ENCODE assay signal across 2 cellular contexts in genomic region chr11:101049813-101050212, GRCh38.
TF ChIP-seq lines count a peak whose summit lies in the region.

No MANE protein-coding gene starts in this region.

TF ChIP-seq in GM23338, 12 proteins besides CTCF, POLR2A, EP300 and RAD21 (continued from another document):
- TF ChIP-seq ZNF462 (CRISPR knock-in tag; IDR thresholded peaks at IDR 0.05) = no peak
- no peak for TF ChIP-seq ETS1 (IDR thresholded peaks at IDR 0.05)
- TF ChIP-seq POLR2AphosphoS5 (IDR thresholded peaks at IDR 0.05; ENCODE audit: low read depth) = no peak
- no peak for TF ChIP-seq REST (IDR thresholded peaks at IDR 0.05; ENCODE audit: unreplicated experiment)
- no peak for TF ChIP-seq CREB1 (CRISPR knock-in tag; IDR thresholded peaks at IDR 0.05; ENCODE audit: low read depth)
- TF ChIP-seq NANOG (IDR thresholded peaks at IDR 0.05; ENCODE audit: borderline replicate concordance) = no peak
- no peak for TF ChIP-seq EZH2 (IDR thresholded peaks at IDR 0.05; ENCODE audit: low read depth, unreplicated experiment)
- TF ChIP-seq ZNF114 (CRISPR knock-in tag; IDR thresholded peaks at IDR 0.05) = no peak
- TF ChIP-seq EZH2phosphoT487 (IDR thresholded peaks at IDR 0.05; ENCODE audit: unreplicated experiment) = no peak

TF ChIP-seq in K562, 482 proteins besides CTCF, POLR2A, EP300 and RAD21 (continued from another document):
- no peak for TF ChIP-seq HBP1 (CRISPR knock-in tag; IDR thresholded peaks at IDR 0.05)
- no peak for TF ChIP-seq ZBTB33 (CRISPR knock-in tag; IDR thresholded peaks at IDR 0.05)
